Comparison of ENCODE assay signal across 16 cellular contexts in the genomic region with DNA sequence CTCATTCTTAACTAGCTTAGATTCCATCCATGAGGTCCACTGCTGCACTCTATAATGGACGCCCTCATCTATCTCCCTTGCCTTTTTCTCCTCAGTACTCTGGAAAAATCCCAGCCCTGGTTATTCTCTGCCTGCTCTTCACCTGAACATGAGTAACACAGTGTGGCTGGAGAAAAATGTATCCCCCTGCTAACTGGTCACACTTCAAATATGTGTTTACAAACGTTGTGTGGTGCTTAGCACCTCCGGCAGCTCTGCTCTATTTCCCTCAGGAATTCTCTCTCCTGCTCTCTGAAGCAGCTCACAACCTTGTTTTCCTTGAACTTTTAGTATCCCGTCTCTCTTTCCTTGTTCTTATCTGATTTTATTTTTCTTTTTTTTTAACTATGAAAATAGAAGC. TPM values are rescaled to one million over a fixed set of nuclear protein-coding genes. Genes with fewer than 3 reads are reported as not detected.
DNase-seq lines count a peak whose midpoint lies in the region; ATAC-seq and TF ChIP-seq lines count a peak whose summit lies in the region.
"Had no signal": no experiment of that assay in that cellular context is flagged by ENCODE, and none has a peak within 500 bp of the region (broad histone marks: within the 10 kb centered on the region; RNA-seq: fewer than 3 reads in every experiment).

No MANE protein-coding gene starts in this region.

- intact Hi-C loops in IMR-90 (cut with micrococcal nuclease), result no loop called here

- H4K8ac ChIP-seq in IMR-90 (ENCODE audit: low read depth in 2 of 2, low read length in 2 of 2), result no peak overlapping the region

- TF ChIP-seq POLR2A in IMR-90 (IDR thresholded peaks at IDR 0.05; ENCODE audit: low read depth, low read length), result no peak

- TF ChIP-seq RAD21 in IMR-90 (IDR thresholded peaks at IDR 0.05; ENCODE audit: low read length), result no peak

- peaks cover 8% of the 10 kb centered on the region for H3K4me1 Mint-ChIP-seq in endothelial cell (ENCODE audit: unreplicated experiment)
- peaks cover 58% of the 10 kb centered on the region for H3K4me1 Mint-ChIP-seq in neural crest cell
- peaks cover 7% of the 10 kb centered on the region for H3K4me1 Mint-ChIP-seq in endodermal cell

- H3K27ac Mint-ChIP-seq in endothelial cell (ENCODE audit: unreplicated experiment) (no peak overlapping the region), neural crest cell (ENCODE audit: unreplicated experiment) (peak overlapping the region; percentile 92), endodermal cell (no peak overlapping the region)
- H3K27ac Mint-ChIP-seq: B cell; CD8-positive, alpha-beta T cell; HFFc6 had no signal

- H2AFZ ChIP-seq in IMR-90 (replicated peaks; ENCODE audit: low read length, poor library complexity), result no peak overlapping the region

- H3K9me3 Mint-ChIP-seq in endothelial cell (ENCODE audit: unreplicated experiment) (peaks cover 12% of the 10 kb centered on the region), neural crest cell (peaks cover 20% of the 10 kb centered on the region), endodermal cell (peaks cover 43% of the 10 kb centered on the region)

- H3K14ac ChIP-seq in IMR-90 (replicated peaks; ENCODE audit: low read depth, low read length), result no peak overlapping the region

- no peak for TF ChIP-seq CTCF in IMR-90 (conservative IDR thresholded peaks at IDR 0.05; ENCODE audit: low read depth, low read length)
- TF ChIP-seq CTCF in endothelial cell (IDR thresholded peaks at IDR 0.05; ENCODE audit: unreplicated experiment), result no peak
- TF ChIP-seq CTCF in neural crest cell (conservative IDR thresholded peaks at IDR 0.05), result no peak
- no peak for TF ChIP-seq CTCF in endodermal cell (conservative IDR thresholded peaks at IDR 0.05)

- no peak overlapping the region for H3K27ac ChIP-seq in IMR-90 (ENCODE audit: insufficient read depth, low read length)
- no peak overlapping the region for H3K27ac ChIP-seq in endodermal cell (ENCODE audit: low read depth, low read length)

- H3K9me1 ChIP-seq in IMR-90 (ENCODE audit: insufficient read depth, low read length), result no peaks in the 10 kb centered on the region; the same call in 1 of the 2 replicates

- H4K20me1 ChIP-seq in IMR-90 (ENCODE audit: insufficient read depth, low read length), result no peaks in the 10 kb centered on the region

- H2BK120ac ChIP-seq in IMR-90 (ENCODE audit: low read depth, low read length), result no peak overlapping the region

- no peak for ATAC-seq in IMR-90 (ENCODE audit: low read depth)
- ATAC-seq: CD8-positive, alpha-beta T cell had no signal

- H3K9ac ChIP-seq in IMR-90 (ENCODE audit: low read depth, low read length) (no peak overlapping the region), endodermal cell (ENCODE audit: extremely low read depth, low read length, poor library complexity, severe bottlenecking) (no peak overlapping the region)

- H3K4me3 ChIP-seq in IMR-90 (ENCODE audit: insufficient read depth, low read depth, low read length), result no peak overlapping the region
- H3K4me3 ChIP-seq in endodermal cell (ENCODE audit: low read length), result no peak overlapping the region

- H2AK9ac ChIP-seq in IMR-90 (replicated peaks; ENCODE audit: low read depth, low read length, poor library complexity), result no peak overlapping the region

- H3K27me3 ChIP-seq in IMR-90 (ENCODE audit: control insufficient read depth, insufficient read depth, low read length) (no peaks in the 10 kb centered on the region), endodermal cell (ENCODE audit: control insufficient read depth, insufficient read depth, low read length, poor library complexity, severe bottlenecking) (no peaks in the 10 kb centered on the region)

- no peak overlapping the region for H4K5ac ChIP-seq in IMR-90 (ENCODE audit: low read depth, low read length)

- in situ Hi-C loops in ACHN (cut with HindIII; ENCODE audit: low pct_ligation_motif_present, low pct_unique_long_range_greater_than_20kb, low sequenced_read_pairs), result no loop called here
- in situ Hi-C loops in IMR-90 (cut with MboI; ENCODE audit: low sequenced_read_pairs), result no loop called here

- H3K9me3 ChIP-seq in IMR-90 (ENCODE audit: control insufficient read depth, insufficient read depth, low read length), result peaks cover 2% of the 10 kb centered on the region; the same call in 1 of the 2 replicates
- peaks cover 43% of the 10 kb centered on the region for H3K9me3 ChIP-seq in endodermal cell (ENCODE audit: control insufficient read depth, low read length)

- H3K27me3 Mint-ChIP-seq in endothelial cell (ENCODE audit: unreplicated experiment), result peaks cover 2% of the 10 kb centered on the region
- H3K27me3 Mint-ChIP-seq in neural crest cell (ENCODE audit: low read depth), result no peaks in the 10 kb centered on the region
- H3K27me3 Mint-ChIP-seq in endodermal cell (ENCODE audit: insufficient read depth), result peaks cover 7% of the 10 kb centered on the region
- H3K27me3 Mint-ChIP-seq: B cell had no signal

- no peak overlapping the region for H2BK5ac ChIP-seq in IMR-90 (ENCODE audit: low read depth, low read length, poor library complexity, severe bottlenecking)

- peak overlapping the region; percentile 74 for H3K4me3 Mint-ChIP-seq in endothelial cell (ENCODE audit: unreplicated experiment)
- H3K4me3 Mint-ChIP-seq in neural crest cell, result peak overlapping the region; percentile 29
- H3K4me3 Mint-ChIP-seq in endodermal cell, result no peak overlapping the region
- H3K4me3 Mint-ChIP-seq: B cell; CD8-positive, alpha-beta T cell; HFFc6 had no signal

- H3K36me3 Mint-ChIP-seq in endothelial cell (ENCODE audit: low read depth, unreplicated experiment) (peaks cover 58% of the 10 kb centered on the region), neural crest cell (ENCODE audit: low read depth) (peaks cover 57% of the 10 kb centered on the region), endodermal cell (ENCODE audit: low read depth) (peaks cover 69% of the 10 kb centered on the region)

- H2BK20ac ChIP-seq in IMR-90 (ENCODE audit: low read depth, low read length), result no peak overlapping the region

- no peak overlapping the region for H4K91ac ChIP-seq in IMR-90 (ENCODE audit: insufficient read depth, low read depth, low read length)

- dilution Hi-C loops in IMR-90 (cut with HindIII; ENCODE audit: low sequenced_read_pairs, unreplicated experiment), result no loop called here

- BruUV-seq in IMR-90 (replicated peaks; lab: Mats Ljungman, UMichigan), result no TSS peak

- no peak overlapping the region for H3K4me2 ChIP-seq in IMR-90 (ENCODE audit: low read depth, low read length)

- H3K4me1 ChIP-seq in IMR-90 (ENCODE audit: control insufficient read depth, insufficient read depth, low read length) (no peaks in the 10 kb centered on the region; the same call in 1 of the 2 replicates), endodermal cell (ENCODE audit: control insufficient read depth, insufficient read depth, low read length) (no peaks in the 10 kb centered on the region)

- no peak overlapping the region for H2AK5ac ChIP-seq in IMR-90 (ENCODE audit: low read depth, low read length)

- WGBS in IMR-90 (ENCODE audit: extremely low coverage in 2 of 2, insufficient read length in 1 of 2), 2 experiments, result 100% methylated on average over 1 of the region's 4 CpGs; no CpG with 5 or more reads in 1 of the 2 experiments
- 88 to 93% methylated on average over 2 to 4 of the region's 4 CpGs for WGBS in endodermal cell (ENCODE audit: insufficient coverage in 1 of 2, insufficient read length in 1 of 2), 2 experiments

- CTCF ChIA-PET in IMR-90 (lab: Yijun Ruan, JAX), result no interaction called here

- H2BK15ac ChIP-seq in IMR-90 (ENCODE audit: low read depth, low read length), result no peak overlapping the region

- peaks cover 29 to 53% of the 10 kb centered on the region in 2 experiments for H3K79me1 ChIP-seq in IMR-90 (ENCODE audit: low read depth in 1 of 2, low read length in 2 of 2)

- DNase-seq in ACHN, result peak; percentile 92
- peak; percentile 39 for DNase-seq in IMR-90
- DNase-seq in endothelial cell (ENCODE audit: low spot score), result no peak
- DNase-seq in neural crest cell (ENCODE audit: low read depth, low spot score), result no peak
- no peak for DNase-seq in stimulated activated CD4-positive, alpha-beta T cell treated with anti-CD3 and anti-CD28 coated beads, Interleukin-12 subunit alpha, Interleukin-12 subunit beta, amount 100 ng/mL, for 4 hours
- DNase-seq in NCI-H524 treated with DMSO at 0.1 percent for 48 hours (lab: John Stamatoyannopoulos, UW), result no peak
- no peak for DNase-seq in activated CD4-positive, alpha-beta T cell treated with anti-CD3 and anti-CD28 coated beads, Interleukin-2, amount 50 U/mL, for 1 hour
- DNase-seq in endodermal cell, result no peak
- DNase-seq: CD8-positive, alpha-beta T cell; HFFc6; NCI-H1417; NCI-H1930; NCI-H2171 treated with DMSO at 0.1 percent for 48 hours; NCI-H526; SIG-M5 had no signal

- POLR2A ChIA-PET in IMR-90 (lab: Charles Lee; ENCODE audit: unreplicated experiment), result no interaction called here

- H3K4ac ChIP-seq in IMR-90 (ENCODE audit: low read depth, low read length), result no peak overlapping the region

- H3K36me3 ChIP-seq in IMR-90 (ENCODE audit: control insufficient read depth, insufficient read depth, low read length) (peaks cover 34% of the 10 kb centered on the region), endodermal cell (ENCODE audit: control insufficient read depth, insufficient read depth, low read length) (peaks cover 49% of the 10 kb centered on the region)

- no peak overlapping the region for H3K23ac ChIP-seq in IMR-90 (ENCODE audit: low read depth, low read length)

- H3K56ac ChIP-seq in IMR-90 (ENCODE audit: extremely low read depth, insufficient read depth, low read length), result no peak overlapping the region

- H3K18ac ChIP-seq in IMR-90 (ENCODE audit: low read depth, low read length), result no peak overlapping the region

TF ChIP-seq in IMR-90, 13 proteins besides CTCF, POLR2A, EP300 and RAD21 (continues in another document):
- TF ChIP-seq CEBPB (IDR thresholded peaks at IDR 0.05; ENCODE audit: low read depth, low read length) (no peak), RCOR1 (IDR thresholded peaks at IDR 0.05; ENCODE audit: insufficient replicate concordance, low read length) (no peak), RFX5 (IDR thresholded peaks at IDR 0.05; ENCODE audit: low read depth, low read length) (no peak), CHD1 (IDR thresholded peaks at IDR 0.05; ENCODE audit: low read depth, low read length) (no peak), MAZ (IDR thresholded peaks at IDR 0.05; ENCODE audit: borderline replicate concordance, low read depth, low read length) (no peak), MXI1 (IDR thresholded peaks at IDR 0.05; ENCODE audit: borderline replicate concordance, low read depth, low read length) (no peak), FOS (IDR thresholded peaks at IDR 0.05; ENCODE audit: low read depth, low read length) (no peak), SMC3 (IDR thresholded peaks at IDR 0.05; ENCODE audit: low read depth, low read length) (no peak), MAFK (IDR thresholded peaks at IDR 0.05; ENCODE audit: low read depth, low read length) (no peak)

RNA-seq across cellular contexts. Expression of a gene that starts 4.1 kb away (rescaled TPM):
- total RNA-seq in IMR-90 (2012; rRNA removed), result 37.8 and 46.9 TPM in 2 replicates
- polyA plus RNA-seq in IMR-90 (2012; rRNA removed), result 22.9 and 26.9 TPM in 2 replicates
- 11.5 and 12.8 TPM in 2 replicates for polyA plus RNA-seq in IMR-90 (2012; cell fraction: cytosol; rRNA removed)
- 3.8 and 9.6 TPM in 2 replicates for polyA plus RNA-seq in IMR-90 (2012; cell fraction: nucleus; rRNA removed; ENCODE audit: low replicate concordance)
- 19.5 TPM for total RNA-seq in endothelial cell (ENCODE audit: unreplicated experiment)
- 53.1 and 54.3 TPM in 2 replicates for total RNA-seq in neural crest cell
- 10 to 100 TPM; 25.1 to 28.9 TPM for total RNA-seq in endodermal cell
- 37.9 TPM for polyA plus RNA-seq in endodermal cell (2013, experiment 1 of 2)
- 34.1 TPM for polyA plus RNA-seq in endodermal cell (2013, experiment 2 of 2)

Comparison
In these comparisons a context has a peak if more than half of its experiments do, and no peak if none do; other contexts are left out.
1. DNase-seq: peak in ACHN (single experiment) and IMR-90 (single experiment); none in endothelial cell (single experiment), neural crest cell (single experiment), stimulated activated CD4-positive, alpha-beta T cell treated with anti-CD3 and anti-CD28 coated beads, Interleukin-12 subunit alpha, Interleukin-12 subunit beta, amount 100 ng/mL, for 4 hours (single experiment), NCI-H524 treated with DMSO at 0.1 percent for 48 hours (single experiment), activated CD4-positive, alpha-beta T cell treated with anti-CD3 and anti-CD28 coated beads, Interleukin-2, amount 50 U/mL, for 1 hour (single experiment) and endodermal cell (single experiment).